Comparison of ENCODE assay signal across 11 cellular contexts in genomic region chr7:75727351-75727750, GRCh38. TPM values are rescaled to one million over a fixed set of nuclear protein-coding genes. Genes with fewer than 3 reads are reported as not detected.
A peak's percentile ranks its signal among the peaks of the same experiment; 100 is the strongest.
DNase-seq lines count a peak whose midpoint lies in the region; ATAC-seq, FAIRE-seq and TF ChIP-seq lines count a peak whose summit lies in the region.
"Not testable (repeated sequence)": the region's sequence is repeated elsewhere in the genome, so short reads cannot be mapped to it uniquely, and the experiment has no call there.
"Had no signal": no experiment of that assay in that cellular context is flagged by ENCODE, and none has a peak within 500 bp of the region (broad histone marks: within the 10 kb centered on the region; RNA-seq: fewer than 3 reads in every experiment).

No MANE protein-coding gene starts in this region.

- H3K4me2 ChIP-seq in keratinocyte (ENCODE audit: control insufficient read depth, extremely low read depth, insufficient read depth, low read depth, low read length): peak overlapping the region; percentile 82

- peak overlapping the region; percentile 30 for H3K27ac ChIP-seq in CD4-positive, alpha-beta memory T cell (ENCODE audit: low read depth, low read length)
- H3K27ac ChIP-seq in RWPE2 (ENCODE audit: poor library complexity, severe bottlenecking) (peak overlapping the region; percentile 73), coronary artery (peak overlapping the region; percentile 46 to 78), suprapubic skin (peak overlapping the region; percentile 5)
- not testable (repeated sequence) for H3K27ac ChIP-seq in keratinocyte (ENCODE audit: control insufficient read depth, insufficient read depth, low read length)

- dilution Hi-C loops in keratinocyte (cut with MboI; ENCODE audit: extremely low pct_ligation_motif_present, low sequenced_read_pairs): not testable (repeated sequence)

- intact Hi-C loops in CD4-positive, alpha-beta memory T cell (cut with micrococcal nuclease): not testable (repeated sequence)

- not testable (repeated sequence) for FAIRE-seq in keratinocyte (lab: Jason Lieb, UNC)

- not testable (repeated sequence) for H3K27me3 ChIP-seq in CD4-positive, alpha-beta memory T cell (ENCODE audit: insufficient read depth, low read length); RWPE2 (ENCODE audit: insufficient read depth, poor library complexity, severe bottlenecking); keratinocyte (ENCODE audit: control insufficient read depth, extremely low read depth, insufficient read depth, low read length); suprapubic skin

- peak overlapping the region in 2 of 8 donors; percentile 60 to 72 for H3K4me3 Mint-ChIP-seq in CD4-positive, alpha-beta memory T cell
- H3K4me3 Mint-ChIP-seq in activated T-helper 17 cell treated with anti-CD3 and anti-CD28 coated beads, Interleukin-2, amount 50 U/mL, for 72 hours; osteocyte (ENCODE audit: unreplicated experiment): not testable (repeated sequence)

- H3K9ac ChIP-seq in keratinocyte (ENCODE audit: control insufficient read depth, extremely low read depth, insufficient read depth, low read length): not testable (repeated sequence)

- H3K4me1 Mint-ChIP-seq in CD4-positive, alpha-beta memory T cell: peaks cover 16 to 30% (median 22%) of the 10 kb centered on the region in 4 donors
- peaks cover 17% of the 10 kb centered on the region for H3K4me1 Mint-ChIP-seq in activated T-helper 17 cell treated with anti-CD3 and anti-CD28 coated beads, Interleukin-2, amount 50 U/mL, for 72 hours
- H3K4me1 Mint-ChIP-seq in osteocyte (ENCODE audit: unreplicated experiment): peaks cover 26% of the 10 kb centered on the region

- H3K27ac Mint-ChIP-seq in CD4-positive, alpha-beta memory T cell: peak overlapping the region in 6 of 7 donors; percentile 74 to 92 (median 86)
- H3K27ac Mint-ChIP-seq in activated T-helper 17 cell treated with anti-CD3 and anti-CD28 coated beads, Interleukin-2, amount 50 U/mL, for 72 hours: peak overlapping the region; percentile 75
- H3K27ac Mint-ChIP-seq in osteocyte (ENCODE audit: unreplicated experiment): peak overlapping the region; percentile 50

- H2AFZ ChIP-seq in keratinocyte (ENCODE audit: control insufficient read depth, low read length): not testable (repeated sequence)

- DNase-seq in CD4-positive, alpha-beta memory T cell; RWPE2 (ENCODE audit: low spot score); coronary artery (ENCODE audit: low spot score); keratinocyte (ENCODE audit: low read depth, low spot score); osteocyte (ENCODE audit: extremely low spot score, unreplicated experiment); suprapubic skin (ENCODE audit: low spot score in 2 of 2): not testable (repeated sequence)

- TF ChIP-seq EP300 in suprapubic skin (IDR thresholded peaks at IDR 0.05): not testable (repeated sequence)

- not testable (repeated sequence) for H3K9me3 Mint-ChIP-seq in CD4-positive, alpha-beta memory T cell; activated T-helper 17 cell treated with anti-CD3 and anti-CD28 coated beads, Interleukin-2, amount 50 U/mL, for 72 hours; osteocyte (ENCODE audit: unreplicated experiment)

- H4K20me1 ChIP-seq in keratinocyte (ENCODE audit: control insufficient read depth, extremely low read depth, insufficient read depth, low read length): not testable (repeated sequence)

- H3K4me1 ChIP-seq in CD4-positive, alpha-beta memory T cell (ENCODE audit: insufficient read depth, low read length): peaks cover 29% of the 10 kb centered on the region
- H3K4me1 ChIP-seq in RWPE2 (ENCODE audit: insufficient read depth, poor library complexity, severe bottlenecking) (peaks cover 16% of the 10 kb centered on the region), keratinocyte (ENCODE audit: control insufficient read depth, extremely low read depth, insufficient read depth, low read length) (peaks cover 18% of the 10 kb centered on the region), suprapubic skin (peaks cover 21% of the 10 kb centered on the region)

- 61% methylated on average over 6 of the region's 6 CpGs for WGBS in suprapubic skin

- H3K4me3 ChIP-seq in CD4-positive, alpha-beta memory T cell (ENCODE audit: low read length in 2 of 2); RWPE2 (ENCODE audit: severe bottlenecking); coronary artery; keratinocyte (ENCODE audit: control insufficient read depth in 2 of 3, extremely low read depth in 1 of 3, insufficient read depth in 2 of 3, low read depth in 1 of 3, low read length in 3 of 3); suprapubic skin: not testable (repeated sequence)

- not testable (repeated sequence) for ATAC-seq in RWPE2 (ENCODE audit: low read depth); activated T-helper 17 cell treated with anti-CD3 and anti-CD28 coated beads, Interleukin-2, amount 50 U/mL, for 72 hours (replicated peaks)

- H3K36me3 Mint-ChIP-seq in CD4-positive, alpha-beta memory T cell; activated T-helper 17 cell treated with anti-CD3 and anti-CD28 coated beads, Interleukin-2, amount 50 U/mL, for 72 hours (ENCODE audit: low read depth); osteocyte (ENCODE audit: unreplicated experiment): not testable (repeated sequence)

- POLR2A ChIA-PET in CD4-positive, alpha-beta memory T cell (lab: Charles Lee; ENCODE audit: partially characterized antibody): interaction anchor here (1.1 to 3.3 kb wide), 2 partner anchors 11 to 281 kb away, joined by 3 to 24 read pairs; partner anchors contain the start of gene HIP1

- not testable (repeated sequence) for H3K79me2 ChIP-seq in keratinocyte (ENCODE audit: control insufficient read depth, insufficient read depth, low read length)

- H3K9me3 ChIP-seq in CD4-positive, alpha-beta memory T cell (ENCODE audit: control insufficient read depth in 1 of 2, low read length in 2 of 2); RWPE2 (ENCODE audit: severe bottlenecking); keratinocyte (ENCODE audit: control insufficient read depth, low read depth, low read length); suprapubic skin: not testable (repeated sequence)

- not testable (repeated sequence) for H3K36me3 ChIP-seq in CD4-positive, alpha-beta memory T cell (ENCODE audit: insufficient read depth, low read length); RWPE2 (ENCODE audit: low read depth); keratinocyte (ENCODE audit: control insufficient read depth in 2 of 2, extremely low read depth in 1 of 2, insufficient read depth in 2 of 2, low read length in 2 of 2); suprapubic skin

- TF ChIP-seq POLR2A in suprapubic skin (IDR thresholded peaks at IDR 0.05): not testable (repeated sequence)

- TF ChIP-seq CTCF in RWPE2 (IDR thresholded peaks at IDR 0.05; ENCODE audit: poor library complexity, severe bottlenecking); coronary artery (IDR thresholded peaks at IDR 0.05); keratinocyte (optimal IDR thresholded peaks at IDR 0.05 in 1 of 3, IDR thresholded peaks at IDR 0.05 in 1 of 3, conservative IDR thresholded peaks at IDR 0.05 in 1 of 3; ENCODE audit: extremely low read depth in 1 of 3, insufficient read depth in 2 of 3, low read length in 3 of 3); osteocyte (IDR thresholded peaks at IDR 0.05); suprapubic skin (IDR thresholded peaks at IDR 0.05): not testable (repeated sequence)

- CTCF ChIA-PET in CD4-positive, alpha-beta memory T cell (lab: Charles Lee; ENCODE audit: partially characterized antibody): not testable (repeated sequence)

- H3K9me1 ChIP-seq in keratinocyte (ENCODE audit: control insufficient read depth, extremely low read depth, insufficient read depth, low read length): not testable (repeated sequence)

- not testable (repeated sequence) for H3K27me3 Mint-ChIP-seq in CD4-positive, alpha-beta memory T cell; activated T-helper 17 cell treated with anti-CD3 and anti-CD28 coated beads, Interleukin-2, amount 50 U/mL, for 72 hours; osteocyte (ENCODE audit: unreplicated experiment)

RNA-seq across cellular contexts. Expression of gene HIP1, which starts 11.4 kb away (rescaled TPM):
- total RNA-seq in CD4-positive, alpha-beta memory T cell: 1 to 10 TPM; 3.1 to 3.5 TPM
- polyA plus RNA-seq in CD4-positive, alpha-beta memory T cell: 1 to 10 TPM in 1 of 2 donors, not detected in 1; 2.2 TPM
- total RNA-seq in activated T-helper 17 cell treated with anti-CD3 and anti-CD28 coated beads, Interleukin-2, amount 50 U/mL, for 72 hours: 10 to 100 TPM in 1 of 2 donors, 1 to 10 TPM in 1; 9.8 to 13.0 TPM
- 5.0 to 6.9 TPM (median 5.3 TPM) in 3 replicates for polyA plus RNA-seq in keratinocyte
- 4.0 TPM for polyA plus RNA-seq in keratinocyte (2011; ENCODE audit: low read depth)
- polyA plus RNA-seq in keratinocyte (2011; cell fraction: cytosol; rRNA removed): 5.3 and 5.5 TPM in 2 replicates
- 9.0 and 10.3 TPM in 2 replicates for polyA plus RNA-seq in keratinocyte (2011; cell fraction: nucleus; rRNA removed)
- polyA plus RNA-seq in keratinocyte (2012; ENCODE audit: low replicate concordance): 1.7 and 5.5 TPM in 2 replicates
- 9.5 to 13.5 TPM (median 10.6 TPM) in 3 replicates for polyA minus RNA-seq in keratinocyte
- polyA minus RNA-seq in keratinocyte (2011; cell fraction: cytosol; rRNA and poly(A)+ RNA removed): 8.4 TPM
- polyA minus RNA-seq in keratinocyte (2011; cell fraction: nucleus; rRNA and poly(A)+ RNA removed): 5.9 and 14.0 TPM in 2 replicates
- total RNA-seq in osteocyte (55.3 and 62.0 TPM in 2 replicates), suprapubic skin (10 to 100 TPM; 16.0 to 29.4 (median 22.3) TPM)

RNA-seq across cellular contexts. Expression of gene CCL26, which starts 44.7 kb away (rescaled TPM):
- not detected for total RNA-seq in CD4-positive, alpha-beta memory T cell
- not detected for polyA plus RNA-seq in CD4-positive, alpha-beta memory T cell
- total RNA-seq in activated T-helper 17 cell treated with anti-CD3 and anti-CD28 coated beads, Interleukin-2, amount 50 U/mL, for 72 hours: not detected
- polyA plus RNA-seq in keratinocyte: 0.20 TPM in 1 of 3 replicates, not detected in the others
- not detected for polyA plus RNA-seq in keratinocyte (2011; ENCODE audit: low read depth)
- polyA plus RNA-seq in keratinocyte (2011; cell fraction: cytosol; rRNA removed): not detected in 2 replicates
- 0.71 TPM in 1 of 2 replicates, not detected in the other for polyA plus RNA-seq in keratinocyte (2011; cell fraction: nucleus; rRNA removed)
- polyA plus RNA-seq in keratinocyte (2012; ENCODE audit: low replicate concordance): not detected in 2 replicates
- polyA minus RNA-seq in keratinocyte: not detected in 3 replicates
- not detected for polyA minus RNA-seq in keratinocyte (2011; cell fraction: cytosol; rRNA and poly(A)+ RNA removed)
- polyA minus RNA-seq in keratinocyte (2011; cell fraction: nucleus; rRNA and poly(A)+ RNA removed): not detected in 2 replicates
- total RNA-seq in osteocyte (not detected in 2 replicates), suprapubic skin (not detected)
- total RNA-seq: Calu3, HT1080, LHCN-M2, Peyer's patch had no signal
